ENCODE assay signal across 31 cellular contexts in the genomic region with DNA sequence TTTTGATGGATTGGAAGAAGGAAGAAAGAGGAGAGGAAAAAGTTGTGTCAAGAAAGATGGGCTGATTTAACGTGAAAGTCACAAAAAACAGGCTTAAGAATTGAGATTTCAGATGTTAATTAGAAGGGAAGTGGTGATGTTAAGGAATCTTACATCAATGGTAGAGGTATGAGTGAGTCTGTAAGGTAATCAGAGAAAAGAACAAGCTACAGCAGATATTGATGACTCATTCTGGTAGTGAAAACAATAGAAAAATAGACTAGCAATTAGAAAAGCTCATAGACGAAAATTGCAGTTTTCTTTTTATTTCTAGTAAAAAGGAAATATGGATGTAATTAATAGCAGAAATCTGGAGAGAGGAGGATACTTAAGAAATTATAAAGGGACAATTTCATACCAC.
"Had no signal": no experiment of that assay in that cellular context is flagged by ENCODE, and none has a peak within 500 bp of the region (broad histone marks: within the 10 kb centered on the region; RNA-seq: fewer than 3 reads in every experiment).

No MANE protein-coding gene starts in this region.

- H3K27ac ChIP-seq: body of pancreas, pancreas, prostate gland, skin epidermis, thyroid gland, upper lobe of left lung, vagina had no signal

- H3K4me3 ChIP-seq: body of pancreas, pancreas, prostate gland, skin epidermis, thyroid gland, upper lobe of left lung, vagina had no signal

- H3K36me3 Mint-ChIP-seq: activated naive CD4-positive, alpha-beta T cell treated with anti-CD3 and anti-CD28 coated beads, Interleukin-2, amount 50 U/mL, for 24 hours; stimulated activated effector memory CD8-positive, alpha-beta T cell treated with anti-CD3 and anti-CD28 coated beads, Interleukin-12 subunit alpha, Interleukin-12 subunit beta, amount 100 ng/mL, for 72 hours had no signal

- ATAC-seq: activated CD8-positive, alpha-beta T cell treated with anti-CD3 and anti-CD28 coated beads for 36 hours; activated naive CD8-positive, alpha-beta T cell treated with anti-CD3 and anti-CD28 coated beads, Interleukin-2, amount 50 U/mL, for 24 hours; body of pancreas; naive thymus-derived CD8-positive, alpha-beta T cell; pancreas; sciatic nerve; stimulated activated effector memory CD8-positive, alpha-beta T cell treated with anti-CD3 and anti-CD28 coated beads, Interleukin-12 subunit alpha, Interleukin-12 subunit beta, amount 100 ng/mL, for 72 hours had no signal

- H3K9me3 ChIP-seq: body of pancreas, pancreas, prostate gland, thyroid gland, upper lobe of left lung, vagina had no signal

- H3K4me3 Mint-ChIP-seq: activated B cell treated with CpG ODN at 0.5 μM for 24 hours; activated CD8-positive, alpha-beta T cell treated with anti-CD3 and anti-CD28 coated beads for 36 hours; activated naive CD4-positive, alpha-beta T cell treated with anti-CD3 and anti-CD28 coated beads, Interleukin-2, amount 50 U/mL, for 24 hours; activated naive CD8-positive, alpha-beta T cell treated with anti-CD3 and anti-CD28 coated beads, Interleukin-2, amount 50 U/mL, for 24 hours; endodermal cell; naive thymus-derived CD8-positive, alpha-beta T cell; neural crest cell; stimulated activated effector memory CD8-positive, alpha-beta T cell treated with anti-CD3 and anti-CD28 coated beads, Interleukin-12 subunit alpha, Interleukin-12 subunit beta, amount 100 ng/mL, for 72 hours; stimulated activated naive CD8-positive, alpha-beta T cell treated with anti-CD3 and anti-CD28 coated beads, Interleukin-15, Interleukin-2, amounts not matched to agents 100 ng/mL and 50 ng/mL, for 24 hours; T-helper 2 cell treated with Interferon-gamma antibody and Interleukin-4, amounts not matched to agents 5 μg/mL and 100 μg/mL, for 36 hours had no signal

- H3K9me3 Mint-ChIP-seq: activated CD8-positive, alpha-beta T cell treated with anti-CD3 and anti-CD28 coated beads for 36 hours; activated T-helper 2 cell treated with anti-CD3 and anti-CD28 coated beads, Interferon-gamma antibody, Interleukin-2, Interleukin-4, amounts not matched to agents 10 μg/mL and 5 μg/mL and 100 μg/mL, durations not matched to agents 14 hours and 24 hours and 36 hours; endodermal cell; neural crest cell; T-helper 2 cell treated with Interferon-gamma antibody and Interleukin-4, amounts not matched to agents 5 μg/mL and 100 μg/mL, for 36 hours had no signal

- DNase-seq: activated B cell treated with CpG ODN at 0.5 μM for 24 hours; activated CD4-positive, alpha-beta T cell treated with anti-CD3 and anti-CD28 coated beads, Interleukin-2, amount 50 U/mL, for 1 hour; activated CD8-positive, alpha-beta T cell treated with anti-CD3 and anti-CD28 coated beads for 36 hours; activated naive CD8-positive, alpha-beta T cell treated with anti-CD3 and anti-CD28 coated beads, Interleukin-2, amount 50 U/mL, for 24 hours; activated T-cell treated with anti-CD3 and anti-CD28 coated beads, Interleukin-2, amount 50 U/mL, for 48 hours; amygdala; body of pancreas; cortex of kidney; endodermal cell; erythroblast; head of caudate nucleus; hippocampal formation; mesenchymal stem cell; naive thymus-derived CD8-positive, alpha-beta T cell; nucleus accumbens; pancreas; retina; stimulated activated CD4-positive, alpha-beta T cell treated with anti-CD3 and anti-CD28 coated beads, Interleukin-4, amount 100 ng/mL, for 24 hours; T-helper 1 cell; thyroid gland; upper lobe of left lung had no signal

- H3K36me3 ChIP-seq: pancreas, prostate gland, thyroid gland, upper lobe of left lung, vagina had no signal

- H3K4me1 Mint-ChIP-seq: activated B cell treated with CpG ODN at 0.5 μM for 24 hours; activated naive CD4-positive, alpha-beta T cell treated with anti-CD3 and anti-CD28 coated beads, Interleukin-2, amount 50 U/mL, for 24 hours; activated naive CD8-positive, alpha-beta T cell treated with anti-CD3 and anti-CD28 coated beads, Interleukin-2, amount 50 U/mL, for 24 hours; naive thymus-derived CD8-positive, alpha-beta T cell; neural crest cell; stimulated activated effector memory CD8-positive, alpha-beta T cell treated with anti-CD3 and anti-CD28 coated beads, Interleukin-12 subunit alpha, Interleukin-12 subunit beta, amount 100 ng/mL, for 72 hours had no signal

- FAIRE-seq: pancreas had no signal

- H3K4me1 ChIP-seq: pancreas, prostate gland, thyroid gland, upper lobe of left lung, vagina had no signal

- H3K27me3 Mint-ChIP-seq: activated B cell treated with CpG ODN at 0.5 μM for 24 hours; activated CD8-positive, alpha-beta T cell treated with anti-CD3 and anti-CD28 coated beads for 36 hours; stimulated activated naive CD8-positive, alpha-beta T cell treated with anti-CD3 and anti-CD28 coated beads, Interleukin-15, Interleukin-2, amounts not matched to agents 100 ng/mL and 50 ng/mL, for 24 hours had no signal

- H3K27me3 ChIP-seq: body of pancreas, pancreas, thyroid gland, upper lobe of left lung, vagina had no signal

- H3K27ac Mint-ChIP-seq: activated B cell treated with CpG ODN at 0.5 μM for 24 hours; activated CD8-positive, alpha-beta T cell treated with anti-CD3 and anti-CD28 coated beads for 36 hours; activated naive CD4-positive, alpha-beta T cell treated with anti-CD3 and anti-CD28 coated beads, Interleukin-2, amount 50 U/mL, for 24 hours; activated naive CD8-positive, alpha-beta T cell treated with anti-CD3 and anti-CD28 coated beads, Interleukin-2, amount 50 U/mL, for 24 hours; activated T-helper 2 cell treated with anti-CD3 and anti-CD28 coated beads, Interferon-gamma antibody, Interleukin-2, Interleukin-4, amounts not matched to agents 10 μg/mL and 5 μg/mL and 100 μg/mL, durations not matched to agents 14 hours and 24 hours and 36 hours; endodermal cell; naive thymus-derived CD8-positive, alpha-beta T cell; stimulated activated effector memory CD8-positive, alpha-beta T cell treated with anti-CD3 and anti-CD28 coated beads, Interleukin-12 subunit alpha, Interleukin-12 subunit beta, amount 100 ng/mL, for 72 hours; stimulated activated naive CD8-positive, alpha-beta T cell treated with anti-CD3 and anti-CD28 coated beads, Interleukin-15, Interleukin-2, amounts not matched to agents 100 ng/mL and 50 ng/mL, for 24 hours; T-helper 2 cell treated with Interferon-gamma antibody and Interleukin-4, amounts not matched to agents 5 μg/mL and 100 μg/mL, for 36 hours had no signal
